15 cellular contexts compared by ENCODE assay signal in genomic region chr10:86876748-86877147, GRCh38.
A peak's percentile ranks its signal among the peaks of the same experiment; 100 is the strongest.
DNase-seq lines count a peak whose midpoint lies in the region; ATAC-seq and TF ChIP-seq lines count a peak whose summit lies in the region.
"Had no signal": no experiment of that assay in that cellular context is flagged by ENCODE, and none has a peak within 500 bp of the region (broad histone marks: within the 10 kb centered on the region; RNA-seq: fewer than 3 reads in every experiment).

No MANE protein-coding gene starts in this region.

- no peak overlapping the region for H3K27ac ChIP-seq in naive thymus-derived CD4-positive, alpha-beta T cell (ENCODE audit: low read depth, low read length)
- H3K27ac ChIP-seq: brain microvascular endothelial cell, lower lobe of right lung, neural progenitor cell had no signal

- no peaks in the 10 kb centered on the region for H3K27me3 Mint-ChIP-seq in naive thymus-derived CD4-positive, alpha-beta T cell

- H3K4me3 Mint-ChIP-seq in naive thymus-derived CD4-positive, alpha-beta T cell: no peak overlapping the region
- H3K4me3 Mint-ChIP-seq: CD8-positive, alpha-beta T cell; neural progenitor cell had no signal

- ATAC-seq in naive thymus-derived CD4-positive, alpha-beta T cell: peak; percentile 32
- ATAC-seq: CD8-positive, alpha-beta T cell; lower lobe of right lung had no signal

- H3K27ac Mint-ChIP-seq in naive thymus-derived CD4-positive, alpha-beta T cell: no peak overlapping the region
- H3K27ac Mint-ChIP-seq: CD8-positive, alpha-beta T cell; neural progenitor cell had no signal

- POLR2A ChIA-PET in naive thymus-derived CD4-positive, alpha-beta T cell (lab: Charles Lee): no interaction called here

- peaks cover 0 to 7% (median 0%) of the 10 kb centered on the region in 7 donors for H3K4me1 Mint-ChIP-seq in naive thymus-derived CD4-positive, alpha-beta T cell

- H3K36me3 ChIP-seq in naive thymus-derived CD4-positive, alpha-beta T cell (ENCODE audit: control insufficient read depth in 2 of 3, insufficient read depth in 3 of 3, low read length in 3 of 3): no peaks in the 10 kb centered on the region
- H3K36me3 ChIP-seq: brain microvascular endothelial cell had no signal

- peaks cover 0 to 7% (median 0%) of the 10 kb centered on the region in 5 donors for H3K36me3 Mint-ChIP-seq in naive thymus-derived CD4-positive, alpha-beta T cell

- intact Hi-C loops in naive thymus-derived CD4-positive, alpha-beta T cell (cut with micrococcal nuclease): no loop called here
- intact Hi-C loops in posterior vena cava (cut with DNase I): no loop called here
- intact Hi-C loops in cardiac septum (cut with DNase I): no loop called here

- H3K9me3 Mint-ChIP-seq in naive thymus-derived CD4-positive, alpha-beta T cell: no peaks in the 10 kb centered on the region
- H3K9me3 Mint-ChIP-seq: CD8-positive, alpha-beta T cell; neural progenitor cell had no signal

- H3K9me3 ChIP-seq in naive thymus-derived CD4-positive, alpha-beta T cell (ENCODE audit: control insufficient read depth in 2 of 3, low read length in 3 of 3): no peaks in the 10 kb centered on the region
- H3K9me3 ChIP-seq: lower lobe of right lung had no signal

- H3K4me1 ChIP-seq in naive thymus-derived CD4-positive, alpha-beta T cell (ENCODE audit: control insufficient read depth in 2 of 2, insufficient read depth in 2 of 2, low read length in 2 of 2): no peaks in the 10 kb centered on the region
- H3K4me1 ChIP-seq: neural progenitor cell had no signal

- TF ChIP-seq CTCF in choroid plexus epithelial cell (conservative IDR thresholded peaks at IDR 0.05; ENCODE audit: low read depth, low read length): no peak

- H3K27me3 ChIP-seq in naive thymus-derived CD4-positive, alpha-beta T cell (ENCODE audit: control insufficient read depth in 2 of 2, insufficient read depth in 2 of 2, low read length in 2 of 2): no peaks in the 10 kb centered on the region
- H3K27me3 ChIP-seq: brain microvascular endothelial cell, neural progenitor cell had no signal

- no peak overlapping the region for H3K4me3 ChIP-seq in choroid plexus epithelial cell (ENCODE audit: low read depth, low read length)
- H3K4me3 ChIP-seq in naive thymus-derived CD4-positive, alpha-beta T cell (ENCODE audit: low read length): no peak overlapping the region
- H3K4me3 ChIP-seq: lower lobe of right lung, neural progenitor cell had no signal

- CTCF ChIA-PET in naive thymus-derived CD4-positive, alpha-beta T cell (lab: Charles Lee): no interaction called here

- DNase-seq in GM03348 (ENCODE audit: low spot score): peak; percentile 44
- peak; percentile 94 for DNase-seq in MV-4-11 (lab: John Stamatoyannopoulos, UW)
- DNase-seq in choroid plexus epithelial cell (ENCODE audit: low read depth): peak; percentile 60
- no peak for DNase-seq in naive thymus-derived CD4-positive, alpha-beta T cell
- DNase-seq in posterior vena cava (ENCODE audit: low spot score): no peak
- no peak for DNase-seq in medulla oblongata (ENCODE audit: extremely low spot score)
- DNase-seq in cardiac septum (ENCODE audit: low spot score): no peak
- DNase-seq in activated effector memory CD4-positive, alpha-beta T cell treated with anti-CD3 and anti-CD28 coated beads, Interleukin-2, amount 50 U/mL, for 16 hours: no peak
- DNase-seq: activated naive CD4-positive, alpha-beta T cell; brain microvascular endothelial cell; CD8-positive, alpha-beta T cell; lower lobe of right lung; NCI-H187 treated with DMSO at 0.1 percent for 48 hours; SHP77 treated with DMSO at 0.1 percent for 48 hours had no signal

Comparison
In these comparisons a context has a peak if more than half of its experiments do, and no peak if none do; other contexts are left out.
1. DNase-seq: peak in GM03348 (single experiment), MV-4-11 (single experiment) and choroid plexus epithelial cell (single experiment); none in naive thymus-derived CD4-positive, alpha-beta T cell (0 of 9), posterior vena cava (single experiment), medulla oblongata (single experiment), cardiac septum (single experiment) and activated effector memory CD4-positive, alpha-beta T cell treated with anti-CD3 and anti-CD28 coated beads, Interleukin-2, amount 50 U/mL, for 16 hours (single experiment).